Comparison of ENCODE assay signal across 1 cellular context in the genomic region with DNA sequence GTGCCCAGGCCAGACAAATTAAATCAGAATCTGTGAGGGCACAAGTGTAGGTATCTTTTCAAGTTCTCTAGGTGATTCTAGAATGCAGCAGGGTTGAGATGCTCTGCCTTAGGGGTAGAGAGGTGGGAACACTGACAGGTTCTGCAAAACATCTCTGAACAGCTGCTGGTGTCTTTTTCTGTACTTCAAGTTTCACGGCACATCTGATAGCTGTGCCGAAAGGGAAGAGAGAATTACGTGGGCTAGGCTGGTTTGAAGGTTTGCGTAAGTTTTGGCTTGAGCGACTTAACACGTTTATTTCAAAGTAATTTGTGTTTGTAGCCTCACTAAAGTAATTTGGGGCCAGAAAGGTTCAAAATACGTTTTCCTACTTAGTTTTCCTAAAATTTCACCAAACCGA.
TF ChIP-seq lines count a peak whose summit lies in the region.

No MANE protein-coding gene starts in this region.

TF ChIP-seq in GM12878, 131 proteins besides CTCF, POLR2A, EP300 and RAD21:
- peak; percentile 78; the same call in 1 of the 2 replicates for TF ChIP-seq SPI1 (IDR thresholded peaks at IDR 0.05; ENCODE audit: borderline replicate concordance, insufficient read depth, low read depth, low read length)
- peak; percentile 40; the same call in 1 of the 2 replicates for TF ChIP-seq BCL11A (IDR thresholded peaks at IDR 0.05; ENCODE audit: low read depth, low read length)
- TF ChIP-seq SREBF1 (IDR thresholded peaks at IDR 0.05; ENCODE audit: low read length) = no peak
- peak; percentile 12; the same call in 1 of the 3 replicates for TF ChIP-seq POU2F2 (IDR thresholded peaks at IDR 0.05; ENCODE audit: borderline replicate concordance, low read depth, low read length)
- peak; percentile 48; the same call in 1 of the 2 replicates for TF ChIP-seq CREM (IDR thresholded peaks at IDR 0.05; ENCODE audit: low read depth)
- TF ChIP-seq NBN (IDR thresholded peaks at IDR 0.05) = 0 out of 2 replicates have a peak, but pooled peaks have one; percentile 14
- TF ChIP-seq, protein P1, sequence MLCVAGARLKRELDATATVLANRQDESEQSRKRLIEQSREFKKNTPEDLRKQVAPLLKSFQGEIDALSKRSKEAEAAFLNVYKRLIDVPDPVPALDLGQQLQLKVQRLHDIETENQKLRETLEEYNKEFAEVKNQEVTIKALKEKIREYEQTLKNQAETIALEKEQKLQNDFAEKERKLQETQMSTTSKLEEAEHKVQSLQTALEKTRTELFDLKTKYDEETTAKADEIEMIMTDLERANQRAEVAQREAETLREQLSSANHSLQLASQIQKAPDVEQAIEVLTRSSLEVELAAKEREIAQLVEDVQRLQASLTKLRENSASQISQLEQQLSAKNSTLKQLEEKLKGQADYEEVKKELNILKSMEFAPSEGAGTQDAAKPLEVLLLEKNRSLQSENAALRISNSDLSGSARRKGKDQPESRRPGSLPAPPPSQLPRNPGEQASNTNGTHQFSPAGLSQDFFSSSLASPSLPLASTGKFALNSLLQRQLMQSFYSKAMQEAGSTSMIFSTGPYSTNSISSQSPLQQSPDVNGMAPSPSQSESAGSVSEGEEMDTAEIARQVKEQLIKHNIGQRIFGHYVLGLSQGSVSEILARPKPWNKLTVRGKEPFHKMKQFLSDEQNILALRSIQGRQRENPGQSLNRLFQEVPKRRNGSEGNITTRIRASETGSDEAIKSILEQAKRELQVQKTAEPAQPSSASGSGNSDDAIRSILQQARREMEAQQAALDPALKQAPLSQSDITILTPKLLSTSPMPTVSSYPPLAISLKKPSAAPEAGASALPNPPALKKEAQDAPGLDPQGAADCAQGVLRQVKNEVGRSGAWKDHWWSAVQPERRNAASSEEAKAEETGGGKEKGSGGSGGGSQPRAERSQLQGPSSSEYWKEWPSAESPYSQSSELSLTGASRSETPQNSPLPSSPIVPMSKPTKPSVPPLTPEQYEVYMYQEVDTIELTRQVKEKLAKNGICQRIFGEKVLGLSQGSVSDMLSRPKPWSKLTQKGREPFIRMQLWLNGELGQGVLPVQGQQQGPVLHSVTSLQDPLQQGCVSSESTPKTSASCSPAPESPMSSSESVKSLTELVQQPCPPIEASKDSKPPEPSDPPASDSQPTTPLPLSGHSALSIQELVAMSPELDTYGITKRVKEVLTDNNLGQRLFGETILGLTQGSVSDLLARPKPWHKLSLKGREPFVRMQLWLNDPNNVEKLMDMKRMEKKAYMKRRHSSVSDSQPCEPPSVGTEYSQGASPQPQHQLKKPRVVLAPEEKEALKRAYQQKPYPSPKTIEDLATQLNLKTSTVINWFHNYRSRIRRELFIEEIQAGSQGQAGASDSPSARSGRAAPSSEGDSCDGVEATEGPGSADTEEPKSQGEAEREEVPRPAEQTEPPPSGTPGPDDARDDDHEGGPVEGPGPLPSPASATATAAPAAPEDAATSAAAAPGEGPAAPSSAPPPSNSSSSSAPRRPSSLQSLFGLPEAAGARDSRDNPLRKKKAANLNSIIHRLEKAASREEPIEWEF (IDR thresholded peaks at IDR 0.05; ENCODE audit: insufficient replicate concordance, low read depth, low read length) = no peak
- no peak for TF ChIP-seq WRNIP1 (IDR thresholded peaks at IDR 0.05; ENCODE audit: borderline replicate concordance, low read depth, low read length)
- TF ChIP-seq RB1 (IDR thresholded peaks at IDR 0.05; ENCODE audit: borderline replicate concordance) = no peak
- TF ChIP-seq BMI1 (IDR thresholded peaks at IDR 0.05; ENCODE audit: borderline replicate concordance) = no peak
- TF ChIP-seq DPF2 (IDR thresholded peaks at IDR 0.05) = no peak
- no peak for TF ChIP-seq FOXM1 (IDR thresholded peaks at IDR 0.05; ENCODE audit: low read depth, low read length)
- peak; percentile 35; the same call in 1 of the 2 replicates for TF ChIP-seq TCF12 (IDR thresholded peaks at IDR 0.05; ENCODE audit: low read depth, low read length)
- TF ChIP-seq RUNX3 (IDR thresholded peaks at IDR 0.05; ENCODE audit: low read length) = peak; percentile 44
- no peak for TF ChIP-seq CHD1 (IDR thresholded peaks at IDR 0.05; ENCODE audit: low read depth, low read length)
- TF ChIP-seq, protein P2, sequence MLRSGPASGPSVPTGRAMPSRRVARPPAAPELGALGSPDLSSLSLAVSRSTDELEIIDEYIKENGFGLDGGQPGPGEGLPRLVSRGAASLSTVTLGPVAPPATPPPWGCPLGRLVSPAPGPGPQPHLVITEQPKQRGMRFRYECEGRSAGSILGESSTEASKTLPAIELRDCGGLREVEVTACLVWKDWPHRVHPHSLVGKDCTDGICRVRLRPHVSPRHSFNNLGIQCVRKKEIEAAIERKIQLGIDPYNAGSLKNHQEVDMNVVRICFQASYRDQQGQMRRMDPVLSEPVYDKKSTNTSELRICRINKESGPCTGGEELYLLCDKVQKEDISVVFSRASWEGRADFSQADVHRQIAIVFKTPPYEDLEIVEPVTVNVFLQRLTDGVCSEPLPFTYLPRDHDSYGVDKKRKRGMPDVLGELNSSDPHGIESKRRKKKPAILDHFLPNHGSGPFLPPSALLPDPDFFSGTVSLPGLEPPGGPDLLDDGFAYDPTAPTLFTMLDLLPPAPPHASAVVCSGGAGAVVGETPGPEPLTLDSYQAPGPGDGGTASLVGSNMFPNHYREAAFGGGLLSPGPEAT (IDR thresholded peaks at IDR 0.05; ENCODE audit: low read depth) = 0 out of 2 replicates have a peak, but pooled peaks have one; percentile 11
- TF ChIP-seq SMARCA5 (IDR thresholded peaks at IDR 0.05) = no peak
- no peak for TF ChIP-seq ZNF217 (IDR thresholded peaks at IDR 0.05)
- TF ChIP-seq CBX5 (IDR thresholded peaks at IDR 0.05; ENCODE audit: low read depth) = no peak
- TF ChIP-seq POLR2AphosphoS2 (IDR thresholded peaks at IDR 0.05; ENCODE audit: low read depth, low read length) = no peak
- TF ChIP-seq, protein P3, sequence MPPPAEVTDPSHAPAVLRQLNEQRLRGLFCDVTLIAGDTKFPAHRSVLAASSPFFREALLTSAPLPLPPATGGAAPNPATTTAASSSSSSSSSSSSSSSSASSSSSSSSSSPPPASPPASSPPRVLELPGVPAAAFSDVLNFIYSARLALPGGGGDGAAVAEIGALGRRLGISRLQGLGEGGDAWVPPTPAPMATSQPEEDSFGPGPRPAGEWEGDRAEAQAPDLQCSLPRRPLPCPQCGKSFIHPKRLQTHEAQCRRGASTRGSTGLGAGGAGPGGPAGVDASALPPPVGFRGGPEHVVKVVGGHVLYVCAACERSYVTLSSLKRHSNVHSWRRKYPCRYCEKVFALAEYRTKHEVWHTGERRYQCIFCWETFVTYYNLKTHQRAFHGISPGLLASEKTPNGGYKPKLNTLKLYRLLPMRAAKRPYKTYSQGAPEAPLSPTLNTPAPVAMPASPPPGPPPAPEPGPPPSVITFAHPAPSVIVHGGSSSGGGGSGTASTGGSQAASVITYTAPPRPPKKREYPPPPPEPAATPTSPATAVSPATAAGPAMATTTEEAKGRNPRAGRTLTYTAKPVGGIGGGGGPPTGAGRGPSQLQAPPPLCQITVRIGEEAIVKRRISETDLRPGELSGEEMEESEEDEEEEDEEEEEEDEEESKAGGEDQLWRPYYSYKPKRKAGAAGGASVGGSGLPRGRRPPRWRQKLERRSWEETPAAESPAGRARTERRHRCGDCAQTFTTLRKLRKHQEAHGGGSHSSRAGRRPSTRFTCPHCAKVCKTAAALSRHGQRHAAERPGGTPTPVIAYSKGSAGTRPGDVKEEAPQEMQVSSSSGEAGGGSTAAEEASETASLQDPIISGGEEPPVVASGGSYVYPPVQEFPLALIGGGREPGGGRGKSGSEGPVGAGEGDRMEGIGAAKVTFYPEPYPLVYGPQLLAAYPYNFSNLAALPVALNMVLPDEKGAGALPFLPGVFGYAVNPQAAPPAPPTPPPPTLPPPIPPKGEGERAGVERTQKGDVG (CRISPR knock-in tag; IDR thresholded peaks at IDR 0.05) = no peak
- 0 out of 2 replicates have a peak, but pooled peaks have one; percentile 12 for TF ChIP-seq MTA3 (IDR thresholded peaks at IDR 0.05; ENCODE audit: borderline replicate concordance, low read length)
- no peak; a peak in 1 of 4 replicates for TF ChIP-seq IKZF2 (IDR thresholded peaks at IDR 0.05)
- no peak for TF ChIP-seq MYB (IDR thresholded peaks at IDR 0.05; ENCODE audit: borderline replicate concordance, low read depth, low read length)
- TF ChIP-seq, protein P4, sequence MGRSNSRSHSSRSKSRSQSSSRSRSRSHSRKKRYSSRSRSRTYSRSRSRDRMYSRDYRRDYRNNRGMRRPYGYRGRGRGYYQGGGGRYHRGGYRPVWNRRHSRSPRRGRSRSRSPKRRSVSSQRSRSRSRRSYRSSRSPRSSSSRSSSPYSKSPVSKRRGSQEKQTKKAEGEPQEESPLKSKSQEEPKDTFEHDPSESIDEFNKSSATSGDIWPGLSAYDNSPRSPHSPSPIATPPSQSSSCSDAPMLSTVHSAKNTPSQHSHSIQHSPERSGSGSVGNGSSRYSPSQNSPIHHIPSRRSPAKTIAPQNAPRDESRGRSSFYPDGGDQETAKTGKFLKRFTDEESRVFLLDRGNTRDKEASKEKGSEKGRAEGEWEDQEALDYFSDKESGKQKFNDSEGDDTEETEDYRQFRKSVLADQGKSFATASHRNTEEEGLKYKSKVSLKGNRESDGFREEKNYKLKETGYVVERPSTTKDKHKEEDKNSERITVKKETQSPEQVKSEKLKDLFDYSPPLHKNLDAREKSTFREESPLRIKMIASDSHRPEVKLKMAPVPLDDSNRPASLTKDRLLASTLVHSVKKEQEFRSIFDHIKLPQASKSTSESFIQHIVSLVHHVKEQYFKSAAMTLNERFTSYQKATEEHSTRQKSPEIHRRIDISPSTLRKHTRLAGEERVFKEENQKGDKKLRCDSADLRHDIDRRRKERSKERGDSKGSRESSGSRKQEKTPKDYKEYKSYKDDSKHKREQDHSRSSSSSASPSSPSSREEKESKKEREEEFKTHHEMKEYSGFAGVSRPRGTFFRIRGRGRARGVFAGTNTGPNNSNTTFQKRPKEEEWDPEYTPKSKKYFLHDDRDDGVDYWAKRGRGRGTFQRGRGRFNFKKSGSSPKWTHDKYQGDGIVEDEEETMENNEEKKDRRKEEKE (IDR thresholded peaks at IDR 0.05) = no peak
- TF ChIP-seq, protein P5, sequence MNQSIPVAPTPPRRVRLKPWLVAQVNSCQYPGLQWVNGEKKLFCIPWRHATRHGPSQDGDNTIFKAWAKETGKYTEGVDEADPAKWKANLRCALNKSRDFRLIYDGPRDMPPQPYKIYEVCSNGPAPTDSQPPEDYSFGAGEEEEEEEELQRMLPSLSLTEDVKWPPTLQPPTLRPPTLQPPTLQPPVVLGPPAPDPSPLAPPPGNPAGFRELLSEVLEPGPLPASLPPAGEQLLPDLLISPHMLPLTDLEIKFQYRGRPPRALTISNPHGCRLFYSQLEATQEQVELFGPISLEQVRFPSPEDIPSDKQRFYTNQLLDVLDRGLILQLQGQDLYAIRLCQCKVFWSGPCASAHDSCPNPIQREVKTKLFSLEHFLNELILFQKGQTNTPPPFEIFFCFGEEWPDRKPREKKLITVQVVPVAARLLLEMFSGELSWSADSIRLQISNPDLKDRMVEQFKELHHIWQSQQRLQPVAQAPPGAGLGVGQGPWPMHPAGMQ (IDR thresholded peaks at IDR 0.05; ENCODE audit: borderline replicate concordance) = no peak
- peak in 1 of 2 experiments; percentile 14; a peak in 1 of 4 replicates for TF ChIP-seq BHLHE40 (IDR thresholded peaks at IDR 0.05; ENCODE audit: borderline replicate concordance in 1 of 2, low read depth in 2 of 2, low read length in 1 of 2)
